ENCODE assay signal across 1 cellular context in genomic region chr2:131056204-131056975, GRCh38.
TF ChIP-seq lines count a peak whose summit lies in the region.

No MANE protein-coding gene starts in this region.

TF ChIP-seq in HepG2, 621 proteins besides CTCF, POLR2A, EP300 and RAD21:
- TF ChIP-seq MAFK (conservative IDR thresholded peaks at IDR 0.05 in 1 of 2, IDR thresholded peaks at IDR 0.05 in 1 of 2; ENCODE audit: low read length in 2 of 2): peak; percentile 58 to 64
- TF ChIP-seq MAFF (IDR thresholded peaks at IDR 0.05; ENCODE audit: low read depth, low read length): peak; percentile 32; the same call in 1 of the 2 replicates
- no peak for TF ChIP-seq HINFP (CRISPR knock-in tag; IDR thresholded peaks at IDR 0.05; ENCODE audit: low read depth)
TF ChIP-seq in HepG2: peak in this region for 2.
